Comparison of ENCODE assay signal across 1 cellular context in genomic region chr14:64680675-64681060, GRCh38.
TF ChIP-seq lines count a peak whose summit lies in the region.

No MANE protein-coding gene starts in this region.

TF ChIP-seq in WTC11, 78 proteins besides CTCF, POLR2A, EP300 and RAD21 (continued from another document):
- no peak for TF ChIP-seq ZNF281 (CRISPR knock-in tag; IDR thresholded peaks at IDR 0.05)
- no peak for TF ChIP-seq MAX (CRISPR knock-in tag; IDR thresholded peaks at IDR 0.05)
- TF ChIP-seq NFATC4 (CRISPR knock-in tag; IDR thresholded peaks at IDR 0.05) = no peak
- no peak for TF ChIP-seq NFE2L1 (CRISPR knock-in tag; IDR thresholded peaks at IDR 0.05)
- TF ChIP-seq ZNF532 (CRISPR knock-in tag; IDR thresholded peaks at IDR 0.05; ENCODE audit: borderline replicate concordance) = no peak
- no peak for TF ChIP-seq ZMAT4 (CRISPR knock-in tag; IDR thresholded peaks at IDR 0.05)
- no peak for TF ChIP-seq SOX15 (CRISPR knock-in tag; IDR thresholded peaks at IDR 0.05)
- no peak for TF ChIP-seq AFF4 (CRISPR knock-in tag; IDR thresholded peaks at IDR 0.05; ENCODE audit: borderline replicate concordance)
- TF ChIP-seq ERG (CRISPR knock-in tag; IDR thresholded peaks at IDR 0.05) = no peak
- TF ChIP-seq RORB (CRISPR knock-in tag; IDR thresholded peaks at IDR 0.05) = no peak
- TF ChIP-seq ATF2 (CRISPR knock-in tag; IDR thresholded peaks at IDR 0.05; ENCODE audit: borderline replicate concordance, low read depth) = no peak
